In the genomic region with DNA sequence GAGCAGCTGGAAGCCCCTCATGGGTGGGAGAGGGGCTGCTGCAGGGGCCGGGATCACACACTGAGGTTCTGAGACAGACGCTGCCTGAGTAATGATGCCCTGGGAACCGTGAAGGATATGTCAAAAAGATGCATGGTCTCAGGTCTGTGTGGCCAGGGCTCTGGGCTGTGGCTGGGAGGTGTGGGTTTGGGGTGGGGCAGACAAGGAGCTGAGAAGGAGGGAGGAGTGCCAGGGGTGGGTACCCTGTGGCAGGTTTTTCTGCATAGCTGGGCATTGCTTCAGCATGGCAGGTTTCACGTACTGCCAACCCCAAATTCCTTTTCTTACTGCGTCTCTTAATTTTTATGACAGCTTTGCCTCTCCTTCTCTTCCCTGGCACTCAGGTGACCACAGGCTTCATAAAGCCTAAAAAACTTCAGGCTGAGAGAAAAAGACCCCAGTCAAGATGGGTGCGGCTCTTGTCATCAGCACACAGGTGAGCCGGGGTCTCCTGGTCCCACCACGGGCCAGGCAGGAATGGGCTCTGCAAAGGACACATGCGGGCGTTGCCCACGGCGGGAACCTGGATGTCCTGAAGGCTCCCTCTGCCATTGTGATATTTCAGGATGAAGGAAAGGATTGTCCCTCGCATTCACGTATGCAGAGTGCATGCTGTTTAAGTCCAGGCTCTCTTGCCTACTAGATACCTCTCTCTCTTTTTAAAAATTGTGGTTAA, we compare ENCODE assay signal across 1 cellular context.
TF ChIP-seq lines count a peak whose summit lies in the region.

No MANE protein-coding gene starts in this region.

TF ChIP-seq in A549, 52 proteins besides CTCF, POLR2A, EP300 and RAD21:
- TF ChIP-seq JUNB (IDR thresholded peaks at IDR 0.05) (no peak), FOSB (CRISPR knock-in tag; IDR thresholded peaks at IDR 0.05) (no peak), HOXA7 (CRISPR knock-in tag; IDR thresholded peaks at IDR 0.05) (no peak), EHMT2 (IDR thresholded peaks at IDR 0.05; ENCODE audit: low read depth) (no peak)
TF ChIP-seq in A549: peak in this region for 0.
